In genomic region chr19:7197760-7198696, GRCh38 we compare ENCODE assay signal across 8 cellular contexts.
DNase-seq lines count a peak whose midpoint lies in the region; ATAC-seq and TF ChIP-seq lines count a peak whose summit lies in the region.

No MANE protein-coding gene starts in this region.

- intact Hi-C loops in activated T-helper 2 cell treated with anti-CD3 and anti-CD28 coated beads, Interferon-gamma antibody, Interleukin-2, Interleukin-4, amounts not matched to agents 10 μg/mL and 5 μg/mL and 100 μg/mL, durations not matched to agents 14 hours and 24 hours and 36 hours (cut with micrococcal nuclease): loop anchor here (1.0 kb wide), 1 partner anchor 96 kb away; the partner anchor contains the start of gene INSR
- intact Hi-C loops in natural killer cell (cut with micrococcal nuclease): loop anchor here (1.0 to 5.0 kb wide), 3 partner anchors 12 to 1109 kb away; partner anchors contain the start of gene CD320

- no peaks in the 10 kb centered on the region for H3K27me3 ChIP-seq in DND-41 (ENCODE audit: insufficient read depth, low read length, poor library complexity)

- peaks cover 24% of the 10 kb centered on the region for H3K4me1 ChIP-seq in DND-41 (ENCODE audit: insufficient read depth, low read length)

- no peaks in the 10 kb centered on the region for H3K9me3 Mint-ChIP-seq in activated T-helper 2 cell treated with anti-CD3 and anti-CD28 coated beads, Interferon-gamma antibody, Interleukin-2, Interleukin-4, amounts not matched to agents 10 μg/mL and 5 μg/mL and 100 μg/mL, durations not matched to agents 14 hours and 24 hours and 36 hours
- H3K9me3 Mint-ChIP-seq in natural killer cell: no peaks in the 10 kb centered on the region
- no peaks in the 10 kb centered on the region for H3K9me3 Mint-ChIP-seq in stimulated activated naive B cell treated with anti-CD40 and anti-IgM and Interleukin-4, amounts not matched to agents 10 μg/mL and 1 μg/mL and 100 μg/mL, for 72 hours

- H3K27me3 Mint-ChIP-seq in activated T-helper 2 cell treated with anti-CD3 and anti-CD28 coated beads, Interferon-gamma antibody, Interleukin-2, Interleukin-4, amounts not matched to agents 10 μg/mL and 5 μg/mL and 100 μg/mL, durations not matched to agents 14 hours and 24 hours and 36 hours (ENCODE audit: low read depth): peaks cover 25% of the 10 kb centered on the region
- peaks cover 0 to 3% of the 10 kb centered on the region in 2 donors for H3K27me3 Mint-ChIP-seq in natural killer cell (ENCODE audit: low read depth in 2 of 2)
- peaks cover 0 to under 1% of the 10 kb centered on the region in 2 donors for H3K27me3 Mint-ChIP-seq in stimulated activated naive B cell treated with anti-CD40 and anti-IgM and Interleukin-4, amounts not matched to agents 10 μg/mL and 1 μg/mL and 100 μg/mL, for 72 hours

- TF ChIP-seq CTCF in DND-41 (IDR thresholded peaks at IDR 0.05; ENCODE audit: borderline replicate concordance, extremely low read depth, low read length, poor library complexity, severe bottlenecking): peak; percentile 10
- TF ChIP-seq CTCF in natural killer cell (IDR thresholded peaks at IDR 0.05): no peak

- H4K20me1 ChIP-seq in DND-41 (ENCODE audit: insufficient read depth, low read length): no peaks in the 10 kb centered on the region

- H3K27ac Mint-ChIP-seq in activated T-helper 2 cell treated with anti-CD3 and anti-CD28 coated beads, Interferon-gamma antibody, Interleukin-2, Interleukin-4, amounts not matched to agents 10 μg/mL and 5 μg/mL and 100 μg/mL, durations not matched to agents 14 hours and 24 hours and 36 hours: peak overlapping the region; percentile 87
- H3K27ac Mint-ChIP-seq in natural killer cell: peak overlapping the region; percentile 92 to 96
- H3K27ac Mint-ChIP-seq in stimulated activated naive B cell treated with anti-CD40 and anti-IgM and Interleukin-4, amounts not matched to agents 10 μg/mL and 1 μg/mL and 100 μg/mL, for 72 hours: peak overlapping the region; percentile 93

- peak overlapping the region; percentile 81 for H3K27ac ChIP-seq in DND-41 (ENCODE audit: low read length)

- peak; percentile 82 for ATAC-seq in DND-41 (ENCODE audit: insufficient read depth, low read depth)
- peak; percentile 60 for ATAC-seq in GM21576 (IDR thresholded peaks at IDR 0.05; ENCODE audit: unreplicated experiment)
- peak; percentile 83 to 95 (median 89) for ATAC-seq in natural killer cell
- peak; percentile 78 to 86 for ATAC-seq in stimulated activated naive B cell treated with anti-CD40 and anti-IgM and Interleukin-4, amounts not matched to agents 10 μg/mL and 1 μg/mL and 100 μg/mL, for 72 hours (replicated peaks)

- DNase-seq in DND-41 (peak; percentile 92), RKO (ENCODE audit: low spot score) (peak; percentile 93), fibroblast of peridontal ligament (ENCODE audit: extremely low read depth) (peak; percentile 89), natural killer cell (peak; percentile 92)
- peak; percentile 90 for DNase-seq in Jurkat, Clone E6-1 (ENCODE audit: low read depth, low spot score)
- DNase-seq in activated T-helper 2 cell treated with anti-CD3 and anti-CD28 coated beads, Interferon-gamma antibody, Interleukin-2, Interleukin-4, amounts not matched to agents 10 μg/mL and 5 μg/mL and 100 μg/mL, durations not matched to agents 14 hours and 24 hours and 36 hours (ENCODE audit: low spot score): peak; percentile 91
- peak; percentile 93 for DNase-seq in stimulated activated naive B cell treated with anti-CD40 and anti-IgM and Interleukin-4, amounts not matched to agents 10 μg/mL and 1 μg/mL and 100 μg/mL, for 72 hours

- H3K79me2 ChIP-seq in DND-41 (ENCODE audit: insufficient read depth, low read length): no peaks in the 10 kb centered on the region; the same call in 1 of the 2 replicates

- no peaks in the 10 kb centered on the region for H3K9me3 ChIP-seq in DND-41 (ENCODE audit: insufficient read depth, low read length, severe bottlenecking)

- H2AFZ ChIP-seq in DND-41 (ENCODE audit: low read depth, low read length): peak overlapping the region; percentile 91

- H3K9ac ChIP-seq in DND-41 (ENCODE audit: low read depth, low read length): peak overlapping the region; percentile 67

- H3K36me3 ChIP-seq in DND-41 (ENCODE audit: insufficient read depth, low read length): no peaks in the 10 kb centered on the region

- H3K4me2 ChIP-seq in DND-41 (ENCODE audit: insufficient read depth, low read length): peak overlapping the region; percentile 97

- H3K4me1 Mint-ChIP-seq in activated T-helper 2 cell treated with anti-CD3 and anti-CD28 coated beads, Interferon-gamma antibody, Interleukin-2, Interleukin-4, amounts not matched to agents 10 μg/mL and 5 μg/mL and 100 μg/mL, durations not matched to agents 14 hours and 24 hours and 36 hours (ENCODE audit: low read depth): peaks cover 16% of the 10 kb centered on the region
- H3K4me1 Mint-ChIP-seq in natural killer cell: peaks cover 16 to 28% of the 10 kb centered on the region in 2 donors
- H3K4me1 Mint-ChIP-seq in stimulated activated naive B cell treated with anti-CD40 and anti-IgM and Interleukin-4, amounts not matched to agents 10 μg/mL and 1 μg/mL and 100 μg/mL, for 72 hours: peaks cover 18 to 32% of the 10 kb centered on the region in 2 donors

- no peaks in the 10 kb centered on the region for H3K36me3 Mint-ChIP-seq in activated T-helper 2 cell treated with anti-CD3 and anti-CD28 coated beads, Interferon-gamma antibody, Interleukin-2, Interleukin-4, amounts not matched to agents 10 μg/mL and 5 μg/mL and 100 μg/mL, durations not matched to agents 14 hours and 24 hours and 36 hours (ENCODE audit: low read depth)
- no peaks in the 10 kb centered on the region for H3K36me3 Mint-ChIP-seq in natural killer cell
- no peaks in the 10 kb centered on the region for H3K36me3 Mint-ChIP-seq in stimulated activated naive B cell treated with anti-CD40 and anti-IgM and Interleukin-4, amounts not matched to agents 10 μg/mL and 1 μg/mL and 100 μg/mL, for 72 hours

- H3K4me3 Mint-ChIP-seq in activated T-helper 2 cell treated with anti-CD3 and anti-CD28 coated beads, Interferon-gamma antibody, Interleukin-2, Interleukin-4, amounts not matched to agents 10 μg/mL and 5 μg/mL and 100 μg/mL, durations not matched to agents 14 hours and 24 hours and 36 hours (ENCODE audit: low read depth): peak overlapping the region; percentile 80
- H3K4me3 Mint-ChIP-seq in natural killer cell: peak overlapping the region; percentile 96
- peak overlapping the region; percentile 86 to 88 for H3K4me3 Mint-ChIP-seq in stimulated activated naive B cell treated with anti-CD40 and anti-IgM and Interleukin-4, amounts not matched to agents 10 μg/mL and 1 μg/mL and 100 μg/mL, for 72 hours

- H3K4me3 ChIP-seq in DND-41 (ENCODE audit: low read depth in 1 of 2, low read length in 2 of 2): peak overlapping the region; percentile 41 to 70; a peak in 3 of 4 replicates
- peak overlapping the region; percentile 79 for H3K4me3 ChIP-seq in Jurkat, Clone E6-1 (ENCODE audit: low read length)

Comparison
In these comparisons a context has a peak if more than half of its experiments do, and no peak if none do; other contexts are left out.
1. Peak in every context shown above with its lines: DNase-seq, ATAC-seq, H3K4me3 ChIP-seq and H3K27ac ChIP-seq.